ENCODE assay signal across 9 cellular contexts in the genomic region with DNA sequence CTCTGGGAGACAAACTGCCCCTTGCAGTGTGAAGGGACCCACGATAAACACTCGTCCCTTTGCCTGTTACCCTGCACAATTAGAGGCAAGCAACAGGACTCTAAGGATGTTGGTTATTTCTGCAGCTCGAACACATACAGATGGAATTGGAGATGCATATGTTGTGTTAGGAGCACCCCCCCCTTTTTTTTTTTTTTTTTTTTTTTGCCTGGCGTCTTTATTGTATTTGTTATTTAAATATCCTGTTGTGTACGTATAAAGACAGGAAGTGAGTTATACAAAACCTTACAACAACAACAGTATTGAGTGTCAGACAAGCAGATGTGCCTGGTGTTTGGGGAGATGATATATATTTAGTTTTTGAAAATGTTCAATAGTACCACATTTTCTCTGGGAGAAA. TPM values are rescaled to one million over a fixed set of nuclear protein-coding genes. Genes with fewer than 3 reads are reported as not detected.
DNase-seq lines count a peak whose midpoint lies in the region; ATAC-seq lines count a peak whose summit lies in the region.
"Had no signal": no experiment of that assay in that cellular context is flagged by ENCODE, and none has a peak within 500 bp of the region (broad histone marks: within the 10 kb centered on the region; RNA-seq: fewer than 3 reads in every experiment).

No MANE protein-coding gene starts in this region.

- peaks cover 30% of the 10 kb centered on the region for H3K4me1 ChIP-seq in ectodermal cell (ENCODE audit: control insufficient read depth, insufficient read depth, low read length)
- peaks cover 37% of the 10 kb centered on the region for H3K4me1 ChIP-seq in neuron (ENCODE audit: insufficient read depth, low read length)

- DNase-seq in ELF-1 (ENCODE audit: low read depth, low spot score) (peak; percentile 32), NCI-H146 (lab: John Stamatoyannopoulos, UW) (peak; percentile 79), cerebellum (ENCODE audit: low spot score) (no peak), hepatic stellate cell (ENCODE audit: low spot score) (no peak), MV-4-11 (lab: John Stamatoyannopoulos, UW) (no peak)

- H3K36me3 ChIP-seq in ectodermal cell (ENCODE audit: control insufficient read depth, insufficient read depth, low read length): no peaks in the 10 kb centered on the region
- H3K36me3 ChIP-seq in neuron (ENCODE audit: insufficient read depth, low read length): no peaks in the 10 kb centered on the region

- no peaks in the 10 kb centered on the region for H3K9me3 ChIP-seq in ectodermal cell (ENCODE audit: control insufficient read depth, low read length)
- H3K9me3 ChIP-seq in neuron (ENCODE audit: low read length): no peaks in the 10 kb centered on the region

- peak overlapping the region; percentile 81 for H2AFZ ChIP-seq in neuron (ENCODE audit: low read depth, low read length)

- 36 to 37% methylated on average over 3 of the region's 5 CpGs for whole genome bisulfite sequencing in ectodermal cell, 2 experiments

- ATAC-seq in GM19397 (IDR thresholded peaks at IDR 0.05; ENCODE audit: unreplicated experiment): no peak
- ATAC-seq: esophagus mucosa had no signal

- H3K27ac ChIP-seq in ectodermal cell (ENCODE audit: insufficient read depth, low read depth, low read length, poor library complexity, severe bottlenecking): peak overlapping the region; percentile 71

- H3K27me3 ChIP-seq in ectodermal cell (ENCODE audit: control insufficient read depth, insufficient read depth, low read length, poor library complexity, severe bottlenecking) (no peaks in the 10 kb centered on the region), neuron (ENCODE audit: insufficient read depth, low read length) (no peaks in the 10 kb centered on the region)

- H3K4me3 ChIP-seq in ectodermal cell (ENCODE audit: insufficient read depth, low read depth, low read length): peak overlapping the region; percentile 20
- peak overlapping the region; percentile 66 for H3K4me3 ChIP-seq in neuron (ENCODE audit: low read length)

RNA-seq across cellular contexts. Expression of gene ZNF516, which starts 23.0 kb away (rescaled TPM):
- 58.9 TPM for polyA plus RNA-seq in ectodermal cell (2013, experiment 1 of 4)
- polyA plus RNA-seq in ectodermal cell (2013, experiment 2 of 4): 68.7 TPM
- polyA plus RNA-seq in ectodermal cell (2013, experiment 3 of 4): 48.2 TPM
- polyA plus RNA-seq in ectodermal cell (2013, experiment 4 of 4): 67.1 TPM
- 27.5 TPM for total RNA-seq in cerebellum

Comparison
In these comparisons a context has a peak if more than half of its experiments do, and no peak if none do; other contexts are left out.
1. DNase-seq: peak in ELF-1 (single experiment) and NCI-H146 (single experiment); none in cerebellum (single experiment), hepatic stellate cell (single experiment) and MV-4-11 (single experiment).